Comparison of ENCODE assay signal across 8 cellular contexts in genomic region chr17:7989781-7990655, GRCh38. TPM values are rescaled to one million over a fixed set of nuclear protein-coding genes. Genes with fewer than 3 reads are reported as not detected.
A peak's percentile ranks its signal among the peaks of the same experiment; 100 is the strongest.
DNase-seq lines count a peak whose midpoint lies in the region; ATAC-seq and TF ChIP-seq lines count a peak whose summit lies in the region.

No MANE protein-coding gene starts in this region.

- DNase-seq in DMS153 (lab: John Stamatoyannopoulos, UW) (peak; percentile 19), LoVo (ENCODE audit: low spot score) (peak; percentile 83), SK-N-DZ (ENCODE audit: low spot score) (peak; percentile 85), head of caudate nucleus (peak; percentile 74 to 96 (median 90)), osteocyte (ENCODE audit: extremely low spot score, unreplicated experiment) (peak; percentile 94), thyroid gland (peak; percentile 79 to 86)
- DNase-seq in activated naive CD4-positive, alpha-beta T cell treated with anti-CD3 and anti-CD28 coated beads, Interleukin-2, amount 50 U/mL, for 16 hours = peak; percentile 94

- H3K9me3 ChIP-seq in thyroid gland = no peaks in the 10 kb centered on the region

- H3K27ac Mint-ChIP-seq in osteocyte (ENCODE audit: unreplicated experiment) = no peak overlapping the region

- peak overlapping the region; percentile 66 for H3K4me3 Mint-ChIP-seq in osteocyte (ENCODE audit: unreplicated experiment)

- peaks cover 2% of the 10 kb centered on the region for H3K4me1 Mint-ChIP-seq in osteocyte (ENCODE audit: unreplicated experiment)

- TF ChIP-seq CTCF in osteocyte (IDR thresholded peaks at IDR 0.05) (peak; percentile 97), thyroid gland (IDR thresholded peaks at IDR 0.05) (peak; percentile 73 to 99 (median 90))

- no peaks in the 10 kb centered on the region for H3K4me1 ChIP-seq in thyroid gland

- no peaks in the 10 kb centered on the region for H3K36me3 Mint-ChIP-seq in osteocyte (ENCODE audit: unreplicated experiment)

- H3K36me3 ChIP-seq in thyroid gland = no peaks in the 10 kb centered on the region

- TF ChIP-seq POLR2A in thyroid gland (IDR thresholded peaks at IDR 0.05) = no peak

- ATAC-seq in GM21528 (IDR thresholded peaks at IDR 0.05; ENCODE audit: low FRiP score, unreplicated experiment) = peak; percentile 78

- no peak overlapping the region for H3K27ac ChIP-seq in thyroid gland

- H3K27me3 ChIP-seq in thyroid gland = no peaks in the 10 kb centered on the region

- peak overlapping the region; percentile 17 to 35 (median 34) for H3K4me3 ChIP-seq in thyroid gland (replicated peaks in 1 of 3)

- no peaks in the 10 kb centered on the region for H3K9me3 Mint-ChIP-seq in osteocyte (ENCODE audit: unreplicated experiment)

- 5 to 6% methylated on average over 29 to 34 of the region's 59 CpGs for WGBS in thyroid gland, 2 donors

- peaks cover 31% of the 10 kb centered on the region for H3K27me3 Mint-ChIP-seq in osteocyte (ENCODE audit: unreplicated experiment)

- intact Hi-C loops in head of caudate nucleus (cut with DNase I) = loop anchor here (5.0 to 10.0 kb wide), 2 partner anchors 55 to 133 kb away; partner anchors contain the start of genes CYB5D1, NAA38 and TMEM88
- intact Hi-C loops in thyroid gland (cut with DNase I) = loop anchor here (5.0 to 10.0 kb wide), 4 partner anchors 78 to 245 kb away; no protein-coding TSS in a partner anchor

RNA-seq across cellular contexts. Expression of gene GUCY2D, which starts 12.4 kb away (rescaled TPM):
- polyA plus RNA-seq in SK-N-DZ (2014; cell fraction: cytosol; rRNA removed) = not detected in 2 replicates
- polyA plus RNA-seq in SK-N-DZ (2014; cell fraction: nucleus; rRNA removed) = not detected in 2 replicates
- not detected in 2 replicates for total RNA-seq in osteocyte
- total RNA-seq in thyroid gland = not detected

RNA-seq across cellular contexts. Expression of gene ALOX15B, which starts 48.8 kb away (rescaled TPM):
- polyA plus RNA-seq in SK-N-DZ (2014; cell fraction: cytosol; rRNA removed) = not detected in 2 replicates
- polyA plus RNA-seq in SK-N-DZ (2014; cell fraction: nucleus; rRNA removed) = not detected in 2 replicates
- total RNA-seq in osteocyte = not detected in 2 replicates
- total RNA-seq in thyroid gland = 1 to 10 TPM in 3 of 4 donors, under 1 TPM in 1; 0.67 to 3.3 (median 1.1) TPM

RNA-seq across cellular contexts. Expression of gene CNTROB, which starts 58.0 kb away (rescaled TPM):
- polyA plus RNA-seq in SK-N-DZ (2014; cell fraction: cytosol; rRNA removed) = 42.3 and 50.2 TPM in 2 replicates
- 170 and 212 TPM in 2 replicates for polyA plus RNA-seq in SK-N-DZ (2014; cell fraction: nucleus; rRNA removed)
- 30.2 and 30.9 TPM in 2 replicates for total RNA-seq in osteocyte
- total RNA-seq in thyroid gland = 10 to 100 TPM; 21.0 to 35.9 (median 28.0) TPM

RNA-seq across cellular contexts. Expression of gene TRAPPC1, which starts 58.3 kb away (rescaled TPM):
- 31.1 and 35.0 TPM in 2 replicates for polyA plus RNA-seq in SK-N-DZ (2014; cell fraction: cytosol; rRNA removed)
- polyA plus RNA-seq in SK-N-DZ (2014; cell fraction: nucleus; rRNA removed) = 18.6 and 59.7 TPM in 2 replicates
- total RNA-seq in osteocyte = 122 and 127 TPM in 2 replicates
- total RNA-seq in thyroid gland = 10 to 100 TPM; 40.2 to 59.0 (median 53.4) TPM

Comparison
In these comparisons a context has a peak if more than half of its experiments do, and no peak if none do; other contexts are left out.
1. DNase-seq: peak in every context shown above with its lines; median percentile 94 in activated naive CD4-positive, alpha-beta T cell treated with anti-CD3 and anti-CD28 coated beads, Interleukin-2, amount 50 U/mL, for 16 hours; 94 in osteocyte; 90 in head of caudate nucleus; 85 in SK-N-DZ; 83 in LoVo; 82 in thyroid gland; 19 in DMS153.